7 cellular contexts compared by ENCODE assay signal in genomic region chr1:209190591-209191241, GRCh38.
DNase-seq lines count a peak whose midpoint lies in the region; ATAC-seq, FAIRE-seq and TF ChIP-seq lines count a peak whose summit lies in the region.

No MANE protein-coding gene starts in this region.

- peaks cover 4% of the 10 kb centered on the region for H3K4me1 Mint-ChIP-seq in chondrocyte (ENCODE audit: low read depth)
- peaks cover 35% of the 10 kb centered on the region for H3K4me1 Mint-ChIP-seq in mesothelial cell of epicardium
- no peaks in the 10 kb centered on the region for H3K4me1 Mint-ChIP-seq in immature natural killer cell

- peaks cover 6% of the 10 kb centered on the region for H3K27me3 Mint-ChIP-seq in chondrocyte (ENCODE audit: low read depth)
- no peaks in the 10 kb centered on the region for H3K27me3 Mint-ChIP-seq in mesothelial cell of epicardium (ENCODE audit: low read depth)
- peaks cover 0 to 1% (median 0%) of the 10 kb centered on the region in 3 donors for H3K27me3 Mint-ChIP-seq in immature natural killer cell (ENCODE audit: low read depth in 3 of 3)

- FAIRE-seq in G401.6 (lab: Jason Lieb, UNC): peak; percentile 98

- H3K4me3 Mint-ChIP-seq in chondrocyte (ENCODE audit: unreplicated experiment) (no peak overlapping the region), mesothelial cell of epicardium (no peak overlapping the region), immature natural killer cell (no peak overlapping the region)

- H3K36me3 Mint-ChIP-seq in chondrocyte (ENCODE audit: low read depth): no peaks in the 10 kb centered on the region
- peaks cover 4% of the 10 kb centered on the region for H3K36me3 Mint-ChIP-seq in mesothelial cell of epicardium
- no peaks in the 10 kb centered on the region for H3K36me3 Mint-ChIP-seq in immature natural killer cell

- DNase-seq in NOMO-1 treated with DMSO at 0.1 percent for 48 hours (lab: John Stamatoyannopoulos, UW; ENCODE audit: unreplicated experiment): peak; percentile 39
- DNase-seq in chondrocyte (ENCODE audit: low spot score): no peak
- peak in 1 of 2 experiments; percentile 60 for DNase-seq in mesothelial cell of epicardium (ENCODE audit: low spot score in 2 of 2, unreplicated experiment in 2 of 2)
- DNase-seq in immature natural killer cell: no peak

- ATAC-seq in GM19452 (IDR thresholded peaks at IDR 0.05; ENCODE audit: unreplicated experiment) (peak; percentile 92), HG03432 (IDR thresholded peaks at IDR 0.05; ENCODE audit: unreplicated experiment) (peak; percentile 97)

- TF ChIP-seq CTCF in chondrocyte (IDR thresholded peaks at IDR 0.05) (peak; percentile 78), mesothelial cell of epicardium (IDR thresholded peaks at IDR 0.05; ENCODE audit: unreplicated experiment) (peak; percentile 65)

- H3K27ac Mint-ChIP-seq in chondrocyte (ENCODE audit: unreplicated experiment) (no peak overlapping the region), mesothelial cell of epicardium (peak overlapping the region; percentile 55), immature natural killer cell (no peak overlapping the region)

- H3K9me3 Mint-ChIP-seq in chondrocyte (ENCODE audit: low read depth): peaks cover 9% of the 10 kb centered on the region
- H3K9me3 Mint-ChIP-seq in mesothelial cell of epicardium: peaks cover 9% of the 10 kb centered on the region
- H3K9me3 Mint-ChIP-seq in immature natural killer cell: peaks cover 7 to 16% (median 14%) of the 10 kb centered on the region in 6 donors
